10 cellular contexts compared by ENCODE assay signal in genomic region chr21:25501996-25502665, GRCh38.
A peak's percentile ranks its signal among the peaks of the same experiment; 100 is the strongest.
DNase-seq lines count a peak whose midpoint lies in the region; ATAC-seq and TF ChIP-seq lines count a peak whose summit lies in the region.
"Had no signal": no experiment of that assay in that cellular context is flagged by ENCODE, and none has a peak within 500 bp of the region (broad histone marks: within the 10 kb centered on the region; RNA-seq: fewer than 3 reads in every experiment).

No MANE protein-coding gene starts in this region.

- H3K27me3 Mint-ChIP-seq in activated T-cell treated with anti-CD3 and anti-CD28 coated beads, Interleukin-2, amount 50 U/mL, for 4 hours (ENCODE audit: low read depth), result no peaks in the 10 kb centered on the region

- intact Hi-C loops in tibial artery (cut with DNase I; ENCODE audit: low total_unique reads), result no loop called here

- DNase-seq in activated CD4-positive, alpha-beta T cell treated with anti-CD3 and anti-CD28 coated beads for 24 hours (ENCODE audit: low read depth in 2 of 2), result peak; percentile 45 to 48
- no peak for DNase-seq in activated CD4-positive, alpha-beta T cell treated with anti-CD3 and anti-CD28 coated beads, Interleukin-2, amount 50 U/mL, for 1 hour
- peak; percentile 34 for DNase-seq in activated T-cell treated with anti-CD3 and anti-CD28 coated beads, Interleukin-2, amount 50 U/mL, for 4 hours
- peak; percentile 4 to 7 for DNase-seq in stimulated activated CD8-positive, alpha-beta memory T cell treated with anti-CD3 and anti-CD28 coated beads, Interleukin-4, amount 100 ng/mL, for 4 hours (ENCODE audit: low read depth in 2 of 2, low spot score in 1 of 2)
- DNase-seq in tibial artery (no peak), Peyer's patch (no peak), NCI-H146 (lab: John Stamatoyannopoulos, UW) (no peak)

- H3K9me3 ChIP-seq in tibial artery (no peaks in the 10 kb centered on the region), Peyer's patch (no peaks in the 10 kb centered on the region)
- H3K9me3 ChIP-seq: A549 had no signal

- TF ChIP-seq CTCF in tibial artery (IDR thresholded peaks at IDR 0.05) (no peak), Peyer's patch (IDR thresholded peaks at IDR 0.05) (no peak)

- TF ChIP-seq POLR2A in Peyer's patch (IDR thresholded peaks at IDR 0.05), result no peak

- H3K36me3 ChIP-seq in tibial artery (no peaks in the 10 kb centered on the region), Peyer's patch (no peaks in the 10 kb centered on the region)

- H3K27ac ChIP-seq in tibial artery (no peak overlapping the region), Peyer's patch (no peak overlapping the region)
- H3K27ac ChIP-seq: A549, coronary artery had no signal

- H3K4me3 ChIP-seq in tibial artery, result no peak overlapping the region
- no peak overlapping the region for H3K4me3 ChIP-seq in Peyer's patch
- H3K4me3 ChIP-seq: A549, coronary artery had no signal

- ATAC-seq in HG03378 (IDR thresholded peaks at IDR 0.05; ENCODE audit: unreplicated experiment), result peak; percentile 79
- ATAC-seq in activated T-cell treated with anti-CD3 and anti-CD28 coated beads, Interleukin-2, amount 50 U/mL, for 4 hours, result peak; percentile 88 to 90
- ATAC-seq: A549 had no signal

- H3K4me1 ChIP-seq in tibial artery (no peaks in the 10 kb centered on the region), Peyer's patch (no peaks in the 10 kb centered on the region)
- H3K4me1 ChIP-seq: A549 had no signal

- peak overlapping the region; percentile 64 for H3K4me3 Mint-ChIP-seq in activated T-cell treated with anti-CD3 and anti-CD28 coated beads, Interleukin-2, amount 50 U/mL, for 4 hours

- H3K27me3 ChIP-seq in tibial artery, result no peaks in the 10 kb centered on the region
- no peaks in the 10 kb centered on the region for H3K27me3 ChIP-seq in Peyer's patch

- peaks cover 7% of the 10 kb centered on the region for H3K36me3 Mint-ChIP-seq in activated T-cell treated with anti-CD3 and anti-CD28 coated beads, Interleukin-2, amount 50 U/mL, for 4 hours (ENCODE audit: insufficient read depth)

- H3K4me1 Mint-ChIP-seq in activated T-cell treated with anti-CD3 and anti-CD28 coated beads, Interleukin-2, amount 50 U/mL, for 4 hours (ENCODE audit: low read depth), result peaks cover 57% of the 10 kb centered on the region

- peaks cover 15% of the 10 kb centered on the region for H3K9me3 Mint-ChIP-seq in activated T-cell treated with anti-CD3 and anti-CD28 coated beads, Interleukin-2, amount 50 U/mL, for 4 hours

Comparison
In these comparisons a context has a peak if more than half of its experiments do, and no peak if none do; other contexts are left out.
1. DNase-seq: peak in activated CD4-positive, alpha-beta T cell treated with anti-CD3 and anti-CD28 coated beads for 24 hours (2 of 2), activated T-cell treated with anti-CD3 and anti-CD28 coated beads, Interleukin-2, amount 50 U/mL, for 4 hours (single experiment) and stimulated activated CD8-positive, alpha-beta memory T cell treated with anti-CD3 and anti-CD28 coated beads, Interleukin-4, amount 100 ng/mL, for 4 hours (2 of 2); none in activated CD4-positive, alpha-beta T cell treated with anti-CD3 and anti-CD28 coated beads, Interleukin-2, amount 50 U/mL, for 1 hour (single experiment), tibial artery (0 of 2), Peyer's patch (0 of 3) and NCI-H146 (single experiment).